ENCODE assay signal across 1 cellular context in genomic region chr7:33237034-33237433, GRCh38.
TF ChIP-seq lines count a peak whose summit lies in the region.

No MANE protein-coding gene starts in this region.

TF ChIP-seq in SK-N-SH, 30 proteins besides CTCF, POLR2A, EP300 and RAD21 (continued from another document):
- no peak for TF ChIP-seq FOXM1 (IDR thresholded peaks at IDR 0.05; ENCODE audit: low read depth)
- TF ChIP-seq TCF12 (IDR thresholded peaks at IDR 0.05) = no peak
- no peak for TF ChIP-seq IRF3 (IDR thresholded peaks at IDR 0.05; ENCODE audit: low read depth, low read length)
